In the genomic region with DNA sequence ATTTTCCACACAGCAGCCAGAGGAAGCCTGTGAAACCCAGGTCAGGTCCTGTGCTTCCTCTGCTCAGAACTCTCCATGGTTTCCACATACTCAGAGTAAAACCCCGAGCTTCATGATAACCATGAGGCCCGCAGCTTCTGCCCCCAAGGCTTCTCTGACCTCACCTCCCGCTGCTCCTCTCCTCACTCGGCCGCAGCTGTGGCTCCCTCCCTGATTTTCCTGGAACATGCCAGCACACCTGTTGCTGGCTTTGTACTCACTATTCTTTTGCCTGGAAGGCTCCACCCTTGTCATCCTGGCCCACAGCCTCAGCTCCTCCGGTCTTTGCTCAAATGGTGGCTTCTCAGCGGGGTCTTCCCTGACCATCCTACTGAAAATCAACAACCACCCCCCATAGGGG, we compare ENCODE assay signal across 29 cellular contexts.
"Had no signal": no experiment of that assay in that cellular context is flagged by ENCODE, and none has a peak within 500 bp of the region (broad histone marks: within the 10 kb centered on the region; RNA-seq: fewer than 3 reads in every experiment).

No MANE protein-coding gene starts in this region.

- H3K9me3 ChIP-seq: ascending aorta, mucosa of descending colon, tibial nerve had no signal

- H3K9me3 Mint-ChIP-seq: activated CD4-positive, alpha-beta memory T cell treated with anti-CD3 and anti-CD28 coated beads, Interleukin-2, amount 10 ng/mL, durations not matched to agents 7 days and 5 days; activated CD4-positive, alpha-beta T cell treated with anti-CD3 and anti-CD28 coated beads, Interleukin-2, amount 10 ng/mL, durations not matched to agents 7 days and 5 days; activated T-cell treated with anti-CD3 and anti-CD28 coated beads, Interleukin-2, amount 50 U/mL, for 24 hours; activated T-helper 2 cell treated with anti-CD3 and anti-CD28 coated beads, Interferon-gamma antibody, Interleukin-2, Interleukin-4, amounts not matched to agents 10 μg/mL and 5 μg/mL and 100 μg/mL, durations not matched to agents 14 hours and 24 hours and 36 hours; naive B cell had no signal

- DNase-seq: activated CD4-positive, alpha-beta memory T cell treated with anti-CD3 and anti-CD28 coated beads, Interleukin-2, amount 10 ng/mL, durations not matched to agents 7 days and 5 days; activated CD4-positive, alpha-beta T cell treated with anti-CD3 and anti-CD28 coated beads, Interleukin-2, amount 10 ng/mL, durations not matched to agents 7 days and 5 days; activated CD4-positive, CD25-positive, alpha-beta regulatory T cell treated with anti-CD3 and anti-CD28 coated beads, Interleukin-2, amount 50 U/mL, for 72 hours; activated naive CD4-positive, alpha-beta T cell treated with Interleukin-2 at 50 U/mL for 16 hours; activated T-cell treated with anti-CD3 and anti-CD28 coated beads, Interleukin-2, amount 50 U/mL, for 24 hours; cerebellar nuclear complex; dorsolateral prefrontal cortex; effector memory CD4-positive, alpha-beta T cell; left cardiac atrium; left ventricle myocardium superior; mucosa of descending colon; naive B cell; occipital lobe; right cardiac atrium; stimulated activated CD4-positive, alpha-beta T cell treated with anti-CD3 and anti-CD28 coated beads, Interleukin-15, amount 100 ng/mL, for 24 hours; stimulated activated CD4-positive, alpha-beta T cell treated with anti-CD3 and anti-CD28 coated beads, Interleukin-2, amount 100 ng/mL, for 24 hours; stimulated activated naive CD4-positive, alpha-beta T cell treated with Interleukin-2 at 50 U/mL for 16 hours; T-helper 17 cell; T1000 had no signal

- H3K27me3 ChIP-seq: ascending aorta, cardiac muscle cell had no signal

- H3K4me1 ChIP-seq: ascending aorta, parathyroid adenoma, tibial nerve had no signal

- H3K4me3 Mint-ChIP-seq: activated CD4-positive, alpha-beta memory T cell treated with anti-CD3 and anti-CD28 coated beads, Interleukin-2, amount 10 ng/mL, durations not matched to agents 7 days and 5 days; activated CD4-positive, alpha-beta T cell treated with anti-CD3 and anti-CD28 coated beads, Interleukin-2, amount 10 ng/mL, durations not matched to agents 7 days and 5 days; activated naive CD8-positive, alpha-beta T cell; activated T-cell treated with anti-CD3 and anti-CD28 coated beads, Interleukin-2, amount 50 U/mL, for 24 hours; brain; naive B cell; T-helper 17 cell had no signal

- H3K36me3 ChIP-seq: ascending aorta, cardiac muscle cell, tibial nerve had no signal

- H3K27ac ChIP-seq: ascending aorta, cardiac muscle cell, coronary artery, dorsolateral prefrontal cortex, parathyroid adenoma, tibial nerve had no signal

- H3K36me3 Mint-ChIP-seq: activated naive CD8-positive, alpha-beta T cell; brain; naive B cell had no signal

- H3K27ac Mint-ChIP-seq: activated CD4-positive, alpha-beta memory T cell treated with anti-CD3 and anti-CD28 coated beads, Interleukin-2, amount 10 ng/mL, durations not matched to agents 7 days and 5 days; activated CD4-positive, alpha-beta T cell treated with anti-CD3 and anti-CD28 coated beads, Interleukin-2, amount 10 ng/mL, durations not matched to agents 7 days and 5 days; activated naive CD8-positive, alpha-beta T cell; activated T-cell treated with anti-CD3 and anti-CD28 coated beads, Interleukin-2, amount 50 U/mL, for 24 hours; activated T-helper 2 cell treated with anti-CD3 and anti-CD28 coated beads, Interferon-gamma antibody, Interleukin-2, Interleukin-4, amounts not matched to agents 10 μg/mL and 5 μg/mL and 100 μg/mL, durations not matched to agents 14 hours and 24 hours and 36 hours; T-helper 17 cell had no signal

- FAIRE-seq: frontal cortex, keratinocyte had no signal

- H3K4me3 ChIP-seq: ascending aorta, cardiac muscle cell, coronary artery, dorsolateral prefrontal cortex, mucosa of descending colon, tibial nerve had no signal

- H3K9ac ChIP-seq: parathyroid adenoma had no signal

- ATAC-seq: left cardiac atrium, left ventricle myocardium superior, mucosa of descending colon, right cardiac atrium, T-helper 17 cell had no signal

- H3K4me1 Mint-ChIP-seq: activated CD4-positive, alpha-beta memory T cell treated with anti-CD3 and anti-CD28 coated beads, Interleukin-2, amount 10 ng/mL, durations not matched to agents 7 days and 5 days; activated CD4-positive, alpha-beta T cell treated with anti-CD3 and anti-CD28 coated beads, Interleukin-2, amount 10 ng/mL, durations not matched to agents 7 days and 5 days; T-helper 17 cell had no signal
